13 cellular contexts compared by ENCODE assay signal in the genomic region with DNA sequence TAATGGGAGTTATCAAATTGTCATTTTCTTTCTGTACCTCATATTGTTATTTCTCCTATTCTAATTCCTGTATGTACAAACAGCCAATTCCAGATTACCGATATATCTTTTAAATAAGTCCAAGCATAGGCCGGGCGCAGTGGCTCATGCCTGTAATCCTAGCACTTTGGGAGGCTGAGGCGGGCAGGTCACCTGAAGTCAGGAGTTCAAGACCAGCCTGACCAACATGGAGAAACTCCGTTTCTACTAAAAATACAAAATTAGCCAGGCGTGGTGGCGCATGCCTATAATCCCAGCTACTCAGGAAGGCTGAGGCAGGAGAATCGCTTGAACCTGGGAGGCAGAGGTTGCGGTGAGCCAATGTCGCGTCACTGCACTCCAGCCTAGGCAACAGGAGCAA. TPM values are rescaled to one million over a fixed set of nuclear protein-coding genes. Genes with fewer than 3 reads are reported as not detected.
DNase-seq lines count a peak whose midpoint lies in the region; ATAC-seq, FAIRE-seq and TF ChIP-seq lines count a peak whose summit lies in the region.
"Not testable (repeated sequence)": the region's sequence is repeated elsewhere in the genome, so short reads cannot be mapped to it uniquely, and the experiment has no call there.
"Had no signal": no experiment of that assay in that cellular context is flagged by ENCODE, and none has a peak within 500 bp of the region (broad histone marks: within the 10 kb centered on the region; RNA-seq: fewer than 3 reads in every experiment).

No MANE protein-coding gene starts in this region.

- not testable (repeated sequence) for FAIRE-seq in astrocyte (lab: Jason Lieb, UNC); HepG2 (lab: Jason Lieb, UNC)

- not testable (repeated sequence) for H4K91ac ChIP-seq in trophoblast cell (ENCODE audit: low read depth, low read length)

- peak overlapping the region; percentile 93 for H3K27ac Mint-ChIP-seq in CD4-positive, alpha-beta T cell
- H3K27ac Mint-ChIP-seq in activated T-cell treated with anti-CD3 and anti-CD28 coated beads, Interleukin-2, amount 50 U/mL, for 72 hours: peak overlapping the region; percentile 69
- H3K27ac Mint-ChIP-seq in astrocyte (ENCODE audit: unreplicated experiment): not testable (repeated sequence)

- H3K4me3 ChIP-seq in HL-60 (replicated peaks; ENCODE audit: insufficient read depth, low read length); WERI-Rb-1 (ENCODE audit: low read depth, low read length); astrocyte (ENCODE audit: insufficient read depth, low read depth, low read length); HepG2 (replicated peaks in 1 of 3; ENCODE audit: insufficient read depth in 1 of 3, low read depth in 2 of 3, low read length in 3 of 3); trophoblast cell (ENCODE audit: low read depth, low read length); aorta (ENCODE audit: low read length in 2 of 2): not testable (repeated sequence)

- in situ Hi-C loops in HepG2 (cut with HindIII; ENCODE audit: extremely low pct_ligation_motif_present, low pct_unique_long_range_greater_than_20kb): not testable (repeated sequence)

- TF ChIP-seq RAD21 in HepG2 (CRISPR knock-in tag; IDR thresholded peaks at IDR 0.05): not testable (repeated sequence)

- H3K27me3 ChIP-seq in CD4-positive, alpha-beta T cell (ENCODE audit: control insufficient read depth, insufficient read depth, low read length); HL-60 (ENCODE audit: insufficient read depth, poor library complexity, severe bottlenecking); WERI-Rb-1 (ENCODE audit: insufficient read depth, low read depth, severe bottlenecking); astrocyte (ENCODE audit: insufficient read depth, low read length); HepG2 (ENCODE audit: control insufficient read depth in 1 of 2, insufficient read depth in 2 of 2, low read length in 2 of 2); trophoblast cell (ENCODE audit: insufficient read depth, low read length); aorta (ENCODE audit: control insufficient read depth in 1 of 2, insufficient read depth in 2 of 2, low read length in 1 of 2): not testable (repeated sequence)

- POLR2A ChIA-PET in CD4-positive, alpha-beta T cell (lab: Charles Lee): interaction anchor here (0.6 to 1.0 kb wide), 2 partner anchors 12 to 15 kb away, joined by 3 to 5 read pairs; no protein-coding TSS in a partner anchor
- POLR2A ChIA-PET in HepG2 (lab: Yijun Ruan, JAX): interaction anchor here (1.0 to 1.5 kb wide), 2 partner anchors 8 to 15 kb away, joined by 3 to 4 read pairs; no protein-coding TSS in a partner anchor

- intact Hi-C loops in CD4-positive, alpha-beta T cell (cut with DNase I, micrococcal nuclease): loop anchor here in 1 of 2 experiments (2.0 to 10.0 kb wide), 2 partner anchors 14 to 182 kb away; a partner anchor contains a TSS
- intact Hi-C loops in HepG2 (cut with micrococcal nuclease; ENCODE audit: unreplicated experiment); aorta (cut with DNase I): not testable (repeated sequence)

- peaks cover 91% of the 10 kb centered on the region for H3K36me3 Mint-ChIP-seq in CD4-positive, alpha-beta T cell (ENCODE audit: low read depth)
- peaks cover 34 to 59% of the 10 kb centered on the region in 2 donors for H3K36me3 Mint-ChIP-seq in activated T-cell treated with anti-CD3 and anti-CD28 coated beads, Interleukin-2, amount 50 U/mL, for 72 hours (ENCODE audit: insufficient read depth in 2 of 2)
- H3K36me3 Mint-ChIP-seq in astrocyte (ENCODE audit: low read depth, unreplicated experiment): peaks cover 17% of the 10 kb centered on the region

- WGBS in HepG2 (ENCODE audit: low lambda C conversion rate): 98% methylated on average over 11 of the region's 11 CpGs
- WGBS in trophoblast cell (ENCODE audit: extremely low coverage, insufficient coverage, insufficient read length): no CpG with 5 or more reads among the region's 11 CpGs
- WGBS in aorta, 2 donors: 92 to 95% methylated on average over 11 of the region's 11 CpGs

- TF ChIP-seq POLR2A in HepG2 (IDR thresholded peaks at IDR 0.05; ENCODE audit: insufficient read depth in 1 of 2, low read depth in 2 of 2, low read length in 2 of 2): not testable (repeated sequence)

- DNase-seq in CD4-positive, alpha-beta T cell; HL-60 (ENCODE audit: low read depth in 1 of 2, low spot score in 1 of 2); WERI-Rb-1; activated T-cell treated with anti-CD3 and anti-CD28 coated beads, Interleukin-2, amount 50 U/mL, for 72 hours; astrocyte (ENCODE audit: low read depth); HepG2 (ENCODE audit: low spot score); trophoblast cell: not testable (repeated sequence)
- DNase-seq in aorta: peak; percentile 9 to 28

- not testable (repeated sequence) for H4K12ac ChIP-seq in trophoblast cell (ENCODE audit: low read depth, low read length)

- peaks cover 94% of the 10 kb centered on the region for H3K79me2 ChIP-seq in astrocyte (ENCODE audit: insufficient read depth, low read length)
- peaks cover 87% of the 10 kb centered on the region for H3K79me2 ChIP-seq in HepG2 (ENCODE audit: insufficient read depth, low read length)
- H3K79me2 ChIP-seq in trophoblast cell (ENCODE audit: control insufficient read depth, insufficient read depth, low read length, poor library complexity): peaks cover 24% of the 10 kb centered on the region

- BruUV-seq in HepG2 (replicated peaks; lab: Mats Ljungman, UMichigan): not testable (repeated sequence)

- H3K18ac ChIP-seq in trophoblast cell (ENCODE audit: low read length): not testable (repeated sequence)

- H3K14ac ChIP-seq in trophoblast cell (ENCODE audit: low read length): not testable (repeated sequence)

- H2AK5ac ChIP-seq in trophoblast cell (ENCODE audit: low read length): not testable (repeated sequence)

- TF ChIP-seq CTCF in CD4-positive, alpha-beta T cell (IDR thresholded peaks at IDR 0.05); HL-60 (IDR thresholded peaks at IDR 0.05; ENCODE audit: insufficient read depth, low read length); WERI-Rb-1 (IDR thresholded peaks at IDR 0.05; ENCODE audit: low read depth, low read length); astrocyte (IDR thresholded peaks at IDR 0.05; ENCODE audit: insufficient read depth, low read depth, low read length); HepG2 (CRISPR knock-in tag; IDR thresholded peaks at IDR 0.05): not testable (repeated sequence)

- peaks cover 20% of the 10 kb centered on the region for H3K4me1 ChIP-seq in astrocyte (ENCODE audit: insufficient read depth, low read length)
- peaks cover 72% of the 10 kb centered on the region for H3K4me1 ChIP-seq in HepG2 (ENCODE audit: insufficient read depth, low read length)
- peaks cover 3 to 10% of the 10 kb centered on the region in 2 experiments for H3K4me1 ChIP-seq in trophoblast cell (ENCODE audit: control insufficient read depth in 1 of 2, insufficient read depth in 2 of 2, low read length in 2 of 2)
- H3K4me1 ChIP-seq in aorta (ENCODE audit: control insufficient read depth in 1 of 2, insufficient read depth in 2 of 2, low read length in 2 of 2): not testable (repeated sequence)

- not testable (repeated sequence) for H3K9me3 ChIP-seq in CD4-positive, alpha-beta T cell (ENCODE audit: control insufficient read depth, low read length); WERI-Rb-1 (ENCODE audit: severe bottlenecking); astrocyte (ENCODE audit: insufficient read depth, low read depth, low read length); HepG2 (ENCODE audit: low read length); trophoblast cell (ENCODE audit: insufficient read depth, low read depth, low read length); aorta (ENCODE audit: control insufficient read depth, low read length)

- CTCF ChIA-PET in CD4-positive, alpha-beta T cell (lab: Charles Lee): not testable (repeated sequence)
- CTCF ChIA-PET in HepG2 (lab: Yijun Ruan, JAX; ENCODE audit: low intra/inter-chr PET ratio, low total read pairs): interaction anchor here (1.2 kb wide), 1 partner anchor 68 kb away, joined by 3 read pairs; no protein-coding TSS in a partner anchor

- peak overlapping the region; percentile 86 for H3K4ac ChIP-seq in trophoblast cell (ENCODE audit: low read depth, low read length)

- H3K4me3 Mint-ChIP-seq in CD4-positive, alpha-beta T cell: not testable (repeated sequence)
- peak overlapping the region in 1 of 2 donors; percentile 2 for H3K4me3 Mint-ChIP-seq in activated T-cell treated with anti-CD3 and anti-CD28 coated beads, Interleukin-2, amount 50 U/mL, for 72 hours
- H3K4me3 Mint-ChIP-seq in astrocyte (ENCODE audit: unreplicated experiment): peak overlapping the region; percentile 30

- H3K36me3 ChIP-seq in WERI-Rb-1: peaks cover 84% of the 10 kb centered on the region
- peaks cover 39% of the 10 kb centered on the region for H3K36me3 ChIP-seq in astrocyte (ENCODE audit: insufficient read depth, low read length)
- H3K36me3 ChIP-seq in HepG2 (replicated peaks in 1 of 2; ENCODE audit: control insufficient read depth in 1 of 2, insufficient read depth in 2 of 2, low read length in 2 of 2): peaks cover 23 to 66% of the 10 kb centered on the region in 2 experiments
- peaks cover 42 to 55% of the 10 kb centered on the region in 2 experiments for H3K36me3 ChIP-seq in trophoblast cell (ENCODE audit: control insufficient read depth in 1 of 2, insufficient read depth in 2 of 2, low read length in 2 of 2)
- peaks cover 5 to 18% of the 10 kb centered on the region in 2 donors for H3K36me3 ChIP-seq in aorta (ENCODE audit: control insufficient read depth in 1 of 2, insufficient read depth in 2 of 2, low read length in 1 of 2)

- H2BK120ac ChIP-seq in trophoblast cell (ENCODE audit: insufficient read depth, low read length, poor library complexity): not testable (repeated sequence)

- not testable (repeated sequence) for H3K27ac ChIP-seq in CD4-positive, alpha-beta T cell (ENCODE audit: low read depth, low read length); astrocyte (ENCODE audit: low read depth, low read length); trophoblast cell (ENCODE audit: low read depth, low read length); aorta (ENCODE audit: low read depth in 1 of 2, low read length in 2 of 2)
- H3K27ac ChIP-seq in HL-60 (replicated peaks) (peak overlapping the region; percentile 96), WERI-Rb-1 (peak overlapping the region; percentile 20), HepG2 (ENCODE audit: extremely low read length, insufficient read depth, low read length) (peak overlapping the region; percentile 7)

- H3K4me2 ChIP-seq in astrocyte (ENCODE audit: low read length); trophoblast cell (ENCODE audit: low read length): not testable (repeated sequence)
- H3K4me2 ChIP-seq in HepG2 (ENCODE audit: low read depth, low read length): peak overlapping the region; percentile 40

- H3K9ac ChIP-seq in astrocyte (ENCODE audit: low read length); HepG2 (ENCODE audit: insufficient read depth, low read depth, low read length); trophoblast cell (ENCODE audit: low read length): not testable (repeated sequence)

- not testable (repeated sequence) for H3K23ac ChIP-seq in trophoblast cell (ENCODE audit: low read length)

- H3K4me1 Mint-ChIP-seq in CD4-positive, alpha-beta T cell (ENCODE audit: low read depth): peaks cover 79% of the 10 kb centered on the region
- peaks cover 77% of the 10 kb centered on the region for H3K4me1 Mint-ChIP-seq in activated T-cell treated with anti-CD3 and anti-CD28 coated beads, Interleukin-2, amount 50 U/mL, for 72 hours (ENCODE audit: low read depth)
- H3K4me1 Mint-ChIP-seq in astrocyte (ENCODE audit: low read depth, unreplicated experiment): peaks cover 16% of the 10 kb centered on the region

- not testable (repeated sequence) for H3K27me3 Mint-ChIP-seq in CD4-positive, alpha-beta T cell; activated T-cell treated with anti-CD3 and anti-CD28 coated beads, Interleukin-2, amount 50 U/mL, for 72 hours (ENCODE audit: low read depth); astrocyte (ENCODE audit: low read depth, unreplicated experiment)

- not testable (repeated sequence) for H2AFZ ChIP-seq in astrocyte (ENCODE audit: low read depth, low read length); HepG2 (ENCODE audit: low read length); trophoblast cell (ENCODE audit: insufficient read depth, low read length, poor library complexity)

- TF ChIP-seq EP300 in HepG2 (IDR thresholded peaks at IDR 0.05; ENCODE audit: low read depth in 2 of 2, low read length in 2 of 2); HepG2 (CRISPR knock-in tag; IDR thresholded peaks at IDR 0.05; ENCODE audit: borderline replicate concordance): not testable (repeated sequence)

- H2BK5ac ChIP-seq in trophoblast cell (ENCODE audit: low read depth, low read length, poor library complexity): not testable (repeated sequence)

- H2BK12ac ChIP-seq in trophoblast cell (ENCODE audit: low read length): not testable (repeated sequence)

- not testable (repeated sequence) for H3K9me3 Mint-ChIP-seq in CD4-positive, alpha-beta T cell; activated T-cell treated with anti-CD3 and anti-CD28 coated beads, Interleukin-2, amount 50 U/mL, for 72 hours; astrocyte (ENCODE audit: unreplicated experiment)

- not testable (repeated sequence) for ATAC-seq in CD4-positive, alpha-beta T cell (ENCODE audit: poor library complexity); activated T-cell treated with anti-CD3 and anti-CD28 coated beads, Interleukin-2, amount 50 U/mL, for 72 hours (replicated peaks in 1 of 2); HepG2; aorta (ENCODE audit: low FRiP score)

- H3K79me1 ChIP-seq in trophoblast cell (ENCODE audit: low read length): peaks cover 17% of the 10 kb centered on the region

- peaks cover 91% of the 10 kb centered on the region for H4K20me1 ChIP-seq in astrocyte (ENCODE audit: insufficient read depth, low read length)
- H4K20me1 ChIP-seq in HepG2 (ENCODE audit: insufficient read depth, low read length): peaks cover 80% of the 10 kb centered on the region

- not testable (repeated sequence) for H4K8ac ChIP-seq in trophoblast cell (ENCODE audit: low read depth, low read length)

RNA-seq across cellular contexts. Expression of a gene that starts 15.8 kb away (rescaled TPM):
- 10 to 100 TPM; 86.5 to 87.9 TPM for total RNA-seq in CD4-positive, alpha-beta T cell
- total RNA-seq in activated T-cell treated with anti-CD3 and anti-CD28 coated beads, Interleukin-2, amount 50 U/mL, for 72 hours: 100 to 1,000 TPM; 412 to 475 TPM
- 143 and 151 TPM in 2 replicates for total RNA-seq in astrocyte
- 308 and 449 TPM in 2 replicates for total RNA-seq in HepG2 (2016; rRNA removed; fragmentation: Illumina TruSeq; extraction: Trizol)
- 44.9 and 49.9 TPM in 2 replicates for total RNA-seq in HepG2 (2016; cell fraction: cytosol; rRNA removed; fragmentation: Illumina TruSeq; extraction: Trizol; ENCODE audit: low read depth)
- total RNA-seq in HepG2 (2016; cell fraction: insoluble cytoplasmic fraction; rRNA removed; fragmentation: Illumina TruSeq; extraction: Trizol): 322 and 435 TPM in 2 replicates
- total RNA-seq in HepG2 (2016; cell fraction: membrane; rRNA removed; fragmentation: Illumina TruSeq; extraction: Trizol): 123 and 131 TPM in 2 replicates
- 111 and 121 TPM in 2 replicates for total RNA-seq in HepG2 (2016; cell fraction: nucleus; rRNA removed; fragmentation: Illumina TruSeq; extraction: Trizol)
- 166 and 177 TPM in 2 replicates for polyA plus RNA-seq in HepG2 (2011; rRNA removed)
- polyA plus RNA-seq in HepG2 (2011; cell fraction: cytosol; rRNA removed): 147 and 166 TPM in 2 replicates
- 137 and 153 TPM in 2 replicates for polyA plus RNA-seq in HepG2 (2011; cell fraction: nucleus; rRNA removed)
- 134 and 169 TPM in 2 replicates for polyA plus RNA-seq in HepG2 (2012)
- 19.5 and 22.4 TPM in 2 replicates for polyA plus RNA-seq in HepG2 (2016; cell fraction: cytosol; fragmentation: Illumina TruSeq; extraction: Trizol; ENCODE audit: low read depth)
- polyA plus RNA-seq in HepG2 (2016; cell fraction: insoluble cytoplasmic fraction; fragmentation: Illumina TruSeq; extraction: Trizol; ENCODE audit: low read depth): 388 and 410 TPM in 2 replicates
- 49.0 and 51.7 TPM in 2 replicates for polyA plus RNA-seq in HepG2 (2016; cell fraction: membrane; fragmentation: Illumina TruSeq; extraction: Trizol; ENCODE audit: low read depth)
- 178 and 179 TPM in 2 replicates for polyA plus RNA-seq in HepG2 (2016; cell fraction: nucleus; fragmentation: Illumina TruSeq; extraction: Trizol; ENCODE audit: insufficient read depth, low read depth)
- 271 and 284 TPM in 2 replicates for polyA minus RNA-seq in HepG2 (2011; rRNA and poly(A)+ RNA removed; ENCODE audit: low replicate concordance)
- polyA minus RNA-seq in HepG2 (2011; cell fraction: cytosol; rRNA and poly(A)+ RNA removed): 121 and 128 TPM in 2 replicates
- 64.2 and 75.8 TPM in 2 replicates for polyA minus RNA-seq in HepG2 (2011; cell fraction: nucleus; rRNA and poly(A)+ RNA removed)
- 123 and 124 TPM in 2 replicates for polyA plus RNA-seq in trophoblast cell (2013)
- total RNA-seq in aorta: 100 to 1,000 TPM; 103 to 114 TPM
- 10 to 100 TPM; 54.3 to 63.2 TPM for polyA plus RNA-seq in aorta

RNA-seq across cellular contexts. Expression of a gene that starts 21.8 kb away (rescaled TPM):
- total RNA-seq in CD4-positive, alpha-beta T cell: not detected
- not detected for total RNA-seq in activated T-cell treated with anti-CD3 and anti-CD28 coated beads, Interleukin-2, amount 50 U/mL, for 72 hours
- total RNA-seq in astrocyte (not detected in 2 replicates), HepG2 (2016; rRNA removed; fragmentation: Illumina TruSeq; extraction: Trizol) (not detected in 2 replicates), aorta (not detected)
- not detected in 2 replicates for total RNA-seq in HepG2 (2016; cell fraction: cytosol; rRNA removed; fragmentation: Illumina TruSeq; extraction: Trizol; ENCODE audit: low read depth)
- total RNA-seq in HepG2 (2016; cell fraction: insoluble cytoplasmic fraction; rRNA removed; fragmentation: Illumina TruSeq; extraction: Trizol): not detected in 2 replicates
- not detected in 2 replicates for total RNA-seq in HepG2 (2016; cell fraction: membrane; rRNA removed; fragmentation: Illumina TruSeq; extraction: Trizol)
- not detected in 2 replicates for total RNA-seq in HepG2 (2016; cell fraction: nucleus; rRNA removed; fragmentation: Illumina TruSeq; extraction: Trizol)
- polyA plus RNA-seq in HepG2 (2011; rRNA removed) (not detected in 2 replicates), aorta (not detected)
- not detected in 2 replicates for polyA plus RNA-seq in HepG2 (2011; cell fraction: cytosol; rRNA removed)
- polyA plus RNA-seq in HepG2 (2011; cell fraction: nucleus; rRNA removed): not detected in 2 replicates
- not detected in 2 replicates for polyA plus RNA-seq in HepG2 (2012)
- polyA plus RNA-seq in HepG2 (2016; cell fraction: cytosol; fragmentation: Illumina TruSeq; extraction: Trizol; ENCODE audit: low read depth): not detected in 2 replicates
- not detected in 2 replicates for polyA plus RNA-seq in HepG2 (2016; cell fraction: insoluble cytoplasmic fraction; fragmentation: Illumina TruSeq; extraction: Trizol; ENCODE audit: low read depth)
- not detected in 2 replicates for polyA plus RNA-seq in HepG2 (2016; cell fraction: membrane; fragmentation: Illumina TruSeq; extraction: Trizol; ENCODE audit: low read depth)
- polyA plus RNA-seq in HepG2 (2016; cell fraction: nucleus; fragmentation: Illumina TruSeq; extraction: Trizol; ENCODE audit: insufficient read depth, low read depth): not detected in 2 replicates
- 0.21 TPM in 1 of 2 replicates, not detected in the other for polyA minus RNA-seq in HepG2 (2011; rRNA and poly(A)+ RNA removed; ENCODE audit: low replicate concordance)
- not detected in 2 replicates for polyA minus RNA-seq in HepG2 (2011; cell fraction: cytosol; rRNA and poly(A)+ RNA removed)
- polyA minus RNA-seq in HepG2 (2011; cell fraction: nucleus; rRNA and poly(A)+ RNA removed): not detected in 2 replicates
- polyA plus RNA-seq in trophoblast cell (2013): 0.14 and 0.64 TPM in 2 replicates
- total RNA-seq: gastrocnemius medialis, GM12878, pulmonary artery endothelial cell, Right ventricle myocardium superior had no signal
- polyA plus RNA-seq: BJ, GM12878 had no signal

RNA-seq across cellular contexts. Expression of a gene that starts 43.7 kb away (rescaled TPM):
- 1 to 10 TPM; 7.5 to 8.5 TPM for total RNA-seq in CD4-positive, alpha-beta T cell
- 1 to 10 TPM; 2.9 to 3.6 TPM for total RNA-seq in activated T-cell treated with anti-CD3 and anti-CD28 coated beads, Interleukin-2, amount 50 U/mL, for 72 hours
- total RNA-seq in astrocyte: 2.6 and 2.8 TPM in 2 replicates
- 6.1 and 7.4 TPM in 2 replicates for total RNA-seq in HepG2 (2016; rRNA removed; fragmentation: Illumina TruSeq; extraction: Trizol)
- total RNA-seq in HepG2 (2016; cell fraction: cytosol; rRNA removed; fragmentation: Illumina TruSeq; extraction: Trizol; ENCODE audit: low read depth): 3.3 and 6.4 TPM in 2 replicates
- total RNA-seq in HepG2 (2016; cell fraction: insoluble cytoplasmic fraction; rRNA removed; fragmentation: Illumina TruSeq; extraction: Trizol): 6.3 and 8.8 TPM in 2 replicates
- total RNA-seq in HepG2 (2016; cell fraction: membrane; rRNA removed; fragmentation: Illumina TruSeq; extraction: Trizol): 5.5 and 7.7 TPM in 2 replicates
- total RNA-seq in HepG2 (2016; cell fraction: nucleus; rRNA removed; fragmentation: Illumina TruSeq; extraction: Trizol): 3.5 and 6.0 TPM in 2 replicates
- polyA plus RNA-seq in HepG2 (2011; rRNA removed): 6.6 and 8.8 TPM in 2 replicates
- 3.6 and 5.2 TPM in 2 replicates for polyA plus RNA-seq in HepG2 (2011; cell fraction: cytosol; rRNA removed)
- 1.8 and 13.7 TPM in 2 replicates for polyA plus RNA-seq in HepG2 (2011; cell fraction: nucleus; rRNA removed)
- polyA plus RNA-seq in HepG2 (2012): 2.6 and 3.3 TPM in 2 replicates
- polyA plus RNA-seq in HepG2 (2016; cell fraction: cytosol; fragmentation: Illumina TruSeq; extraction: Trizol; ENCODE audit: low read depth): 5.4 and 5.7 TPM in 2 replicates
- polyA plus RNA-seq in HepG2 (2016; cell fraction: insoluble cytoplasmic fraction; fragmentation: Illumina TruSeq; extraction: Trizol; ENCODE audit: low read depth): 5.9 and 7.2 TPM in 2 replicates
- polyA plus RNA-seq in HepG2 (2016; cell fraction: membrane; fragmentation: Illumina TruSeq; extraction: Trizol; ENCODE audit: low read depth): 6.0 and 8.7 TPM in 2 replicates
- polyA plus RNA-seq in HepG2 (2016; cell fraction: nucleus; fragmentation: Illumina TruSeq; extraction: Trizol; ENCODE audit: insufficient read depth, low read depth): 4.2 and 8.8 TPM in 2 replicates
- 3.5 and 7.7 TPM in 2 replicates for polyA minus RNA-seq in HepG2 (2011; rRNA and poly(A)+ RNA removed; ENCODE audit: low replicate concordance)
- 1.1 and 1.7 TPM in 2 replicates for polyA minus RNA-seq in HepG2 (2011; cell fraction: cytosol; rRNA and poly(A)+ RNA removed)
- 4.8 and 6.7 TPM in 2 replicates for polyA minus RNA-seq in HepG2 (2011; cell fraction: nucleus; rRNA and poly(A)+ RNA removed)
- polyA plus RNA-seq in trophoblast cell (2013): 1.5 and 1.8 TPM in 2 replicates
- 1 to 10 TPM; 5.2 to 7.1 TPM for total RNA-seq in aorta
- polyA plus RNA-seq in aorta: 1 to 10 TPM; 8.8 to 9.4 TPM
